8 cellular contexts compared by ENCODE assay signal in genomic region chr20:51023617-51024155, GRCh38. TPM values are rescaled to one million over a fixed set of nuclear protein-coding genes. Genes with fewer than 3 reads are reported as not detected.
DNase-seq lines count a peak whose midpoint lies in the region; ATAC-seq and TF ChIP-seq lines count a peak whose summit lies in the region.

No MANE protein-coding gene starts in this region.

- H3K27ac Mint-ChIP-seq in activated CD4-positive, alpha-beta T cell treated with anti-CD3 and anti-CD28 coated beads, Interleukin-2, amount 10 ng/mL, durations not matched to agents 7 days and 5 days: no peak overlapping the region

- intact Hi-C loops in right lobe of liver (cut with DNase I) (no loop called here), tibial artery (cut with DNase I; ENCODE audit: low total_unique reads) (no loop called here)

- ATAC-seq in right lobe of liver: peak in 3 of 4 donors; percentile 5 to 18 (median 9)
- no peak for ATAC-seq in GM18520 (IDR thresholded peaks at IDR 0.05; ENCODE audit: unreplicated experiment)
- no peak for ATAC-seq in HG03159 (IDR thresholded peaks at IDR 0.05; ENCODE audit: unreplicated experiment)

- peaks cover 4% of the 10 kb centered on the region for H3K4me1 Mint-ChIP-seq in activated CD4-positive, alpha-beta T cell treated with anti-CD3 and anti-CD28 coated beads, Interleukin-2, amount 10 ng/mL, durations not matched to agents 7 days and 5 days

- peaks cover 73% of the 10 kb centered on the region for H3K27me3 ChIP-seq in adipocyte (replicated peaks; ENCODE audit: control insufficient read depth, insufficient read depth, low read length)
- peaks cover 0 to 16% of the 10 kb centered on the region in 2 donors for H3K27me3 ChIP-seq in right lobe of liver
- H3K27me3 ChIP-seq in tibial artery: peaks cover 0 to 78% of the 10 kb centered on the region in 2 donors

- no peak for DNase-seq in activated CD4-positive, alpha-beta T cell treated with anti-CD3 and anti-CD28 coated beads, Interleukin-2, amount 10 ng/mL, durations not matched to agents 7 days and 5 days
- DNase-seq in activated CD4-positive, alpha-beta T cell treated with anti-CD3 and anti-CD28 coated beads, Interleukin-2, amount 50 U/mL, for 4 hours: no peak
- DNase-seq in adipocyte (ENCODE audit: low read depth) (no peak), right lobe of liver (no peak), tibial artery (no peak), NCI-H748 (lab: John Stamatoyannopoulos, UW; ENCODE audit: unreplicated experiment) (no peak)

- H3K27me3 Mint-ChIP-seq in activated CD4-positive, alpha-beta T cell treated with anti-CD3 and anti-CD28 coated beads, Interleukin-2, amount 10 ng/mL, durations not matched to agents 7 days and 5 days: peaks cover 64% of the 10 kb centered on the region

- H3K9ac ChIP-seq in adipocyte (ENCODE audit: low read length): peak overlapping the region; percentile 69

- no peak for TF ChIP-seq POLR2A in right lobe of liver (IDR thresholded peaks at IDR 0.05)

- POLR2A ChIA-PET in activated CD4-positive, alpha-beta T cell treated with anti-CD3 and anti-CD28 coated beads, Interleukin-2, amount 10 ng/mL, durations not matched to agents 7 days and 5 days (lab: Charles Lee): no interaction called here

- H3K36me3 ChIP-seq in adipocyte (ENCODE audit: control insufficient read depth, insufficient read depth, low read length, severe bottlenecking) (no peaks in the 10 kb centered on the region), right lobe of liver (no peaks in the 10 kb centered on the region), tibial artery (no peaks in the 10 kb centered on the region)

- peak overlapping the region; percentile 35 for H3K4me3 Mint-ChIP-seq in activated CD4-positive, alpha-beta T cell treated with anti-CD3 and anti-CD28 coated beads, Interleukin-2, amount 10 ng/mL, durations not matched to agents 7 days and 5 days

- H3K9me3 ChIP-seq in adipocyte (ENCODE audit: control insufficient read depth, low read length) (no peaks in the 10 kb centered on the region), right lobe of liver (no peaks in the 10 kb centered on the region), tibial artery (no peaks in the 10 kb centered on the region)

- TF ChIP-seq CTCF in right lobe of liver (IDR thresholded peaks at IDR 0.05) (no peak), tibial artery (IDR thresholded peaks at IDR 0.05) (no peak)

- H3K4me1 ChIP-seq in adipocyte (ENCODE audit: control insufficient read depth, insufficient read depth, low read length) (peaks cover 5% of the 10 kb centered on the region), right lobe of liver (peaks cover 0 to 10% (median 0%) of the 10 kb centered on the region in 4 donors), tibial artery (peaks cover 0 to 19% (median 15%) of the 10 kb centered on the region in 4 donors)

- H3K36me3 Mint-ChIP-seq in activated CD4-positive, alpha-beta T cell treated with anti-CD3 and anti-CD28 coated beads, Interleukin-2, amount 10 ng/mL, durations not matched to agents 7 days and 5 days (ENCODE audit: low read depth): no peaks in the 10 kb centered on the region

- H3K9me3 Mint-ChIP-seq in activated CD4-positive, alpha-beta T cell treated with anti-CD3 and anti-CD28 coated beads, Interleukin-2, amount 10 ng/mL, durations not matched to agents 7 days and 5 days: no peaks in the 10 kb centered on the region

- H3K4me3 ChIP-seq in adipocyte (ENCODE audit: low read length) (peak overlapping the region; percentile 75), right lobe of liver (peak overlapping the region; percentile 16 to 49 (median 28)), tibial artery (peak overlapping the region; percentile 35 to 53)

- 20% methylated on average over 12 of the region's 30 CpGs for WGBS in right lobe of liver (ENCODE audit: insufficient coverage, low coverage, low lambda C conversion rate, missing lambda C conversion rate)

- CTCF ChIA-PET in activated CD4-positive, alpha-beta T cell treated with anti-CD3 and anti-CD28 coated beads, Interleukin-2, amount 10 ng/mL, durations not matched to agents 7 days and 5 days (lab: Charles Lee): no interaction called here

- H3K27ac ChIP-seq in right lobe of liver: no peak overlapping the region
- H3K27ac ChIP-seq in tibial artery: no peak overlapping the region

RNA-seq across cellular contexts. Expression of gene KCNG1, which starts 0.8 kb away (rescaled TPM):
- not detected for total RNA-seq in activated CD4-positive, alpha-beta T cell treated with anti-CD3 and anti-CD28 coated beads, Interleukin-2, amount 10 ng/mL, durations not matched to agents 7 days and 5 days
- total RNA-seq in right lobe of liver: under 1 TPM in 5 of 6 experiments, not detected in 1; 0.18 to 0.51 (median 0.22) TPM

Comparison
In these comparisons a context has a peak if more than half of its experiments do, and no peak if none do; other contexts are left out.
1. ATAC-seq: peak in right lobe of liver (3 of 4); none in GM18520 (single experiment) and HG03159 (single experiment).
2. Peak in every context shown above with its lines, with median percentiles within 50 percentile points of each other: H3K4me3 ChIP-seq.